ENCODE assay signal across 1 cellular context in the genomic region with DNA sequence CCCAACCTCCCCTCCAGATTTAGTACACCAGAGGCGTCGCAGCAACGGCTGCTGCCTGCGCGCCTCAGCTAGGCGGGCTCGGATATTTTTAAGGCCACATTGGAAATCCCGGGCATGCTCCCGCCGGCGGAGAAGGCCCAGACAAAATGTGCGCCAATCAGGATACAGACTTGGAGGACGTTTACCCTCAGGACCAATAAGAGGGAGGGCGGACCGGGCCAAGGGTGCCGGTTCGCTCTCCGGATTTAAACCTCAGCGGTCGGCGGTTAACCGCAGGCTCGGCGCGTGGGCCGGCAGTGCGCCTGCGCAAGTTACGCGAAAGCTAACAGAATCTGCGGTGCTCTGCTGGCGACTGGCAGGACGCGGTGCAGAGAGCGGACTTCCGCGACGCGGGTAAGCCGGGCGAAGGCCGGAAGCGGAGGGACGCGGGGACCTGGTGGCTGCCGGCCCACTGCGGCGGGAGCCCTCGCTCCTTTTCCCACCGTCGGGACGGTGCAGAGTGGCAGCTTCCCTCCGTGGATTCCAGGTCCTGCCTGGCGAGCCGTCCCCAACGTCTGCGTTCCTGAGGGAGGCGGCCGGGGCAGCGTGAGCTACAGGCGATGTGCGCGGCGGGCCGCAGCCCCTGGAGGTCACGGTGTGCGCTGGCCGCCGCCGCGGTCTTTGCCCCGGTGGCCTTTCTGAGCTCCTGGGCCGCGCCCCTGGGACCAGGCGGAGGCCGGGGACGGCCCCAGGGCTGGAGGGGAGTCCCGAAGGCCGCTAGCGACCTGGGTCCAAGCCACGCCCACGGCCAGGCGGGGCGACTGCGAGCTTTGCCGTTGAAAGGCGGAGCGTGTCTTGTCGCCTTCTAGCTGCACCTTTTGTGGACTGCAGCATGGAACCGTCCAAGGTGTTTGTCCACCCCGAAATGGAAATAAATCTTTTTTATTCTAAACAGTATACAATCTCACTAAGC.
TF ChIP-seq lines count a peak whose summit lies in the region.

A gene with protein sequence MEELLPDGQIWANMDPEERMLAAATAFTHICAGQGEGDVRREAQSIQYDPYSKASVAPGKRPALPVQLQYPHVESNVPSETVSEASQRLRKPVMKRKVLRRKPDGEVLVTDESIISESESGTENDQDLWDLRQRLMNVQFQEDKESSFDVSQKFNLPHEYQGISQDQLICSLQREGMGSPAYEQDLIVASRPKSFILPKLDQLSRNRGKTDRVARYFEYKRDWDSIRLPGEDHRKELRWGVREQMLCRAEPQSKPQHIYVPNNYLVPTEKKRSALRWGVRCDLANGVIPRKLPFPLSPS (plus strand): TSS at position 296 of the 952 bp plus-strand sequence. CDS start 11,701 bp downstream, outside the sequence.

TF ChIP-seq in K562, 482 proteins besides CTCF, POLR2A, EP300 and RAD21 (continued from another document and continues in another):
- 0 out of 2 replicates have a peak, but pooled peaks have one; percentile 48 for TF ChIP-seq KLF13 (tag; IDR thresholded peaks at IDR 0.05; ENCODE audit: borderline replicate concordance, low read depth)
- TF ChIP-seq NFYB (IDR thresholded peaks at IDR 0.05; ENCODE audit: extremely low read depth, insufficient read length) = peak; percentile 52
- no peak for TF ChIP-seq JUN (IDR thresholded peaks at IDR 0.05; ENCODE audit: borderline replicate concordance, low read depth, low read length)
- TF ChIP-seq JUN (CRISPR knock-in tag; IDR thresholded peaks at IDR 0.05; ENCODE audit: borderline replicate concordance) = no peak
- TF ChIP-seq, protein P1, sequence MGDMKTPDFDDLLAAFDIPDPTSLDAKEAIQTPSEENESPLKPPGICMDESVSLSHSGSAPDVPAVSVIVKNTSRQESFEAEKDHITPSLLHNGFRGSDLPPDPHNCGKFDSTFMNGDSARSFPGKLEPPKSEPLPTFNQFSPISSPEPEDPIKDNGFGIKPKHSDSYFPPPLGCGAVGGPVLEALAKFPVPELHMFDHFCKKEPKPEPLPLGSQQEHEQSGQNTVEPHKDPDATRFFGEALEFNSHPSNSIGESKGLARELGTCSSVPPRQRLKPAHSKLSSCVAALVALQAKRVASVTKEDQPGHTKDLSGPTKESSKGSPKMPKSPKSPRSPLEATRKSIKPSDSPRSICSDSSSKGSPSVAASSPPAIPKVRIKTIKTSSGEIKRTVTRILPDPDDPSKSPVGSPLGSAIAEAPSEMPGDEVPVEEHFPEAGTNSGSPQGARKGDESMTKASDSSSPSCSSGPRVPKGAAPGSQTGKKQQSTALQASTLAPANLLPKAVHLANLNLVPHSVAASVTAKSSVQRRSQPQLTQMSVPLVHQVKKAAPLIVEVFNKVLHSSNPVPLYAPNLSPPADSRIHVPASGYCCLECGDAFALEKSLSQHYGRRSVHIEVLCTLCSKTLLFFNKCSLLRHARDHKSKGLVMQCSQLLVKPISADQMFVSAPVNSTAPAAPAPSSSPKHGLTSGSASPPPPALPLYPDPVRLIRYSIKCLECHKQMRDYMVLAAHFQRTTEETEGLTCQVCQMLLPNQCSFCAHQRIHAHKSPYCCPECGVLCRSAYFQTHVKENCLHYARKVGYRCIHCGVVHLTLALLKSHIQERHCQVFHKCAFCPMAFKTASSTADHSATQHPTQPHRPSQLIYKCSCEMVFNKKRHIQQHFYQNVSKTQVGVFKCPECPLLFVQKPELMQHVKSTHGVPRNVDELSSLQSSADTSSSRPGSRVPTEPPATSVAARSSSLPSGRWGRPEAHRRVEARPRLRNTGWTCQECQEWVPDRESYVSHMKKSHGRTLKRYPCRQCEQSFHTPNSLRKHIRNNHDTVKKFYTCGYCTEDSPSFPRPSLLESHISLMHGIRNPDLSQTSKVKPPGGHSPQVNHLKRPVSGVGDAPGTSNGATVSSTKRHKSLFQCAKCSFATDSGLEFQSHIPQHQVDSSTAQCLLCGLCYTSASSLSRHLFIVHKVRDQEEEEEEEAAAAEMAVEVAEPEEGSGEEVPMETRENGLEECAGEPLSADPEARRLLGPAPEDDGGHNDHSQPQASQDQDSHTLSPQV (IDR thresholded peaks at IDR 0.05) = peak; percentile 50; the same call in 1 of the 2 replicates
- no peak for TF ChIP-seq ZEB2 (IDR thresholded peaks at IDR 0.05)
- TF ChIP-seq SUPT5H (IDR thresholded peaks at IDR 0.05) = peak; percentile 83
- TF ChIP-seq KLF1 (tag; IDR thresholded peaks at IDR 0.05) = peak; percentile 81
- TF ChIP-seq SRF (CRISPR knock-in tag; IDR thresholded peaks at IDR 0.05) = peak in 1 of 2 experiments; percentile 31; a peak in 1 of 4 replicates
- TF ChIP-seq MTA3 (IDR thresholded peaks at IDR 0.05; ENCODE audit: borderline replicate concordance) = peak; percentile 65; the same call in 1 of the 2 replicates
- no peak for TF ChIP-seq NR3C1 (CRISPR knock-in tag; IDR thresholded peaks at IDR 0.05)
- TF ChIP-seq KDM5B (IDR thresholded peaks at IDR 0.05; ENCODE audit: insufficient replicate concordance, low read depth, low read length) = no peak
- 0 out of 2 replicates have a peak, but pooled peaks have one; percentile 8 for TF ChIP-seq JUND (IDR thresholded peaks at IDR 0.05; ENCODE audit: borderline replicate concordance, low read depth, low read length)
- TF ChIP-seq JUND (tag; IDR thresholded peaks at IDR 0.05; ENCODE audit: borderline replicate concordance, low read depth, low read length) = no peak; the same call in 2 of the 3 replicates
- no peak for TF ChIP-seq NFE2 (IDR thresholded peaks at IDR 0.05; ENCODE audit: low read depth)
- TF ChIP-seq ELF4 (CRISPR knock-in tag; IDR thresholded peaks at IDR 0.05) = peak; percentile 10; the same call in 1 of the 2 replicates
- peak; percentile 67 for TF ChIP-seq RBBP5 (IDR thresholded peaks at IDR 0.05; ENCODE audit: borderline replicate concordance, insufficient read depth, low read length, poor library complexity, severe bottlenecking)
- TF ChIP-seq ZNF75A (CRISPR knock-in tag; IDR thresholded peaks at IDR 0.05) = 0 out of 2 replicates have a peak, but pooled peaks have one; percentile 33
- TF ChIP-seq HNRNPUL1 (IDR thresholded peaks at IDR 0.05; ENCODE audit: low read length) = no peak
- TF ChIP-seq, protein P2, sequence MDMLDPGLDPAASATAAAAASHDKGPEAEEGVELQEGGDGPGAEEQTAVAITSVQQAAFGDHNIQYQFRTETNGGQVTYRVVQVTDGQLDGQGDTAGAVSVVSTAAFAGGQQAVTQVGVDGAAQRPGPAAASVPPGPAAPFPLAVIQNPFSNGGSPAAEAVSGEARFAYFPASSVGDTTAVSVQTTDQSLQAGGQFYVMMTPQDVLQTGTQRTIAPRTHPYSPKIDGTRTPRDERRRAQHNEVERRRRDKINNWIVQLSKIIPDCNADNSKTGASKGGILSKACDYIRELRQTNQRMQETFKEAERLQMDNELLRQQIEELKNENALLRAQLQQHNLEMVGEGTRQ (CRISPR knock-in tag; IDR thresholded peaks at IDR 0.05) = peak; percentile 11; the same call in 1 of the 2 replicates
- no peak for TF ChIP-seq GATAD2B (IDR thresholded peaks at IDR 0.05; ENCODE audit: borderline replicate concordance)
- TF ChIP-seq SRSF3 (IDR thresholded peaks at IDR 0.05; ENCODE audit: insufficient read depth, low read length) = no peak
- peak; percentile 77 for TF ChIP-seq FIP1L1 (IDR thresholded peaks at IDR 0.05; ENCODE audit: low read depth, low read length, poor library complexity, severe bottlenecking)
- no peak for TF ChIP-seq MAFK (IDR thresholded peaks at IDR 0.05; ENCODE audit: low read length)
- TF ChIP-seq, protein P3, sequence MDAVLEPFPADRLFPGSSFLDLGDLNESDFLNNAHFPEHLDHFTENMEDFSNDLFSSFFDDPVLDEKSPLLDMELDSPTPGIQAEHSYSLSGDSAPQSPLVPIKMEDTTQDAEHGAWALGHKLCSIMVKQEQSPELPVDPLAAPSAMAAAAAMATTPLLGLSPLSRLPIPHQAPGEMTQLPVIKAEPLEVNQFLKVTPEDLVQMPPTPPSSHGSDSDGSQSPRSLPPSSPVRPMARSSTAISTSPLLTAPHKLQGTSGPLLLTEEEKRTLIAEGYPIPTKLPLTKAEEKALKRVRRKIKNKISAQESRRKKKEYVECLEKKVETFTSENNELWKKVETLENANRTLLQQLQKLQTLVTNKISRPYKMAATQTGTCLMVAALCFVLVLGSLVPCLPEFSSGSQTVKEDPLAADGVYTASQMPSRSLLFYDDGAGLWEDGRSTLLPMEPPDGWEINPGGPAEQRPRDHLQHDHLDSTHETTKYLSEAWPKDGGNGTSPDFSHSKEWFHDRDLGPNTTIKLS (IDR thresholded peaks at IDR 0.05; ENCODE audit: borderline replicate concordance, low read depth) = peak; percentile 39; the same call in 1 of the 2 replicates
- no peak for TF ChIP-seq GATAD2A (IDR thresholded peaks at IDR 0.05)
- TF ChIP-seq MYBL2 (IDR thresholded peaks at IDR 0.05; ENCODE audit: low read depth) = peak; percentile 97
- TF ChIP-seq MYBL2 (CRISPR knock-in tag; IDR thresholded peaks at IDR 0.05; ENCODE audit: borderline replicate concordance) = no peak; the same call in 1 of the 2 replicates
- TF ChIP-seq NCOA6 (IDR thresholded peaks at IDR 0.05) = peak; percentile 64
- TF ChIP-seq HNRNPK (IDR thresholded peaks at IDR 0.05; ENCODE audit: low read depth, low read length, poor library complexity, severe bottlenecking) = no peak
- TF ChIP-seq, protein P4, sequence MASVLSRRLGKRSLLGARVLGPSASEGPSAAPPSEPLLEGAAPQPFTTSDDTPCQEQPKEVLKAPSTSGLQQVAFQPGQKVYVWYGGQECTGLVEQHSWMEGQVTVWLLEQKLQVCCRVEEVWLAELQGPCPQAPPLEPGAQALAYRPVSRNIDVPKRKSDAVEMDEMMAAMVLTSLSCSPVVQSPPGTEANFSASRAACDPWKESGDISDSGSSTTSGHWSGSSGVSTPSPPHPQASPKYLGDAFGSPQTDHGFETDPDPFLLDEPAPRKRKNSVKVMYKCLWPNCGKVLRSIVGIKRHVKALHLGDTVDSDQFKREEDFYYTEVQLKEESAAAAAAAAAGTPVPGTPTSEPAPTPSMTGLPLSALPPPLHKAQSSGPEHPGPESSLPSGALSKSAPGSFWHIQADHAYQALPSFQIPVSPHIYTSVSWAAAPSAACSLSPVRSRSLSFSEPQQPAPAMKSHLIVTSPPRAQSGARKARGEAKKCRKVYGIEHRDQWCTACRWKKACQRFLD (CRISPR knock-in tag; IDR thresholded peaks at IDR 0.05) = no peak
- TF ChIP-seq CEBPG (CRISPR knock-in tag; IDR thresholded peaks at IDR 0.05) = no peak
- TF ChIP-seq CEBPG (tag; conservative IDR thresholded peaks at IDR 0.05 in 1 of 2, IDR thresholded peaks at IDR 0.05 in 1 of 2) = no peak
- no peak for TF ChIP-seq ZNF586 (CRISPR knock-in tag; conservative IDR thresholded peaks at IDR 0.05)
- TF ChIP-seq, protein P5, sequence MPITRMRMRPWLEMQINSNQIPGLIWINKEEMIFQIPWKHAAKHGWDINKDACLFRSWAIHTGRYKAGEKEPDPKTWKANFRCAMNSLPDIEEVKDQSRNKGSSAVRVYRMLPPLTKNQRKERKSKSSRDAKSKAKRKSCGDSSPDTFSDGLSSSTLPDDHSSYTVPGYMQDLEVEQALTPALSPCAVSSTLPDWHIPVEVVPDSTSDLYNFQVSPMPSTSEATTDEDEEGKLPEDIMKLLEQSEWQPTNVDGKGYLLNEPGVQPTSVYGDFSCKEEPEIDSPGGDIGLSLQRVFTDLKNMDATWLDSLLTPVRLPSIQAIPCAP (CRISPR knock-in tag; IDR thresholded peaks at IDR 0.05; ENCODE audit: borderline replicate concordance) = no peak
- TF ChIP-seq, protein P6, sequence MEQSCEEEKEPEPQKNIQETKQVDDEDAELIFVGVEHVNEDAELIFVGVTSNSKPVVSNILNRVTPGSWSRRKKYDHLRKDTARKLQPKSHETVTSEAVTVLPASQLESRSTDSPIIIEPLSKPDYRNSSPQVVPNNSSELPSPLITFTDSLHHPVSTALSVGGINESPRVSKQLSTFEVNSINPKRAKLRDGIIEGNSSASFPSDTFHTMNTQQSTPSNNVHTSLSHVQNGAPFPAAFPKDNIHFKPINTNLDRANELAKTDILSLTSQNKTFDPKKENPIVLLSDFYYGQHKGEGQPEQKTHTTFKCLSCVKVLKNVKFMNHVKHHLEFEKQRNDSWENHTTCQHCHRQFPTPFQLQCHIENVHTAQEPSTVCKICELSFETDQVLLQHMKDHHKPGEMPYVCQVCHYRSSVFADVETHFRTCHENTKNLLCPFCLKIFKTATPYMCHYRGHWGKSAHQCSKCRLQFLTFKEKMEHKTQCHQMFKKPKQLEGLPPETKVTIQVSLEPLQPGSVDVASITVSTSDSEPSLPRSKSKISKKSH (CRISPR knock-in tag; IDR thresholded peaks at IDR 0.05) = no peak
- TF ChIP-seq ZNF324 (CRISPR knock-in tag; IDR thresholded peaks at IDR 0.05) = 0 out of 2 replicates have a peak, but pooled peaks have one; percentile 10
- TF ChIP-seq ZNF431 (CRISPR knock-in tag; IDR thresholded peaks at IDR 0.05) = no peak
- TF ChIP-seq ZBTB7A (IDR thresholded peaks at IDR 0.05; ENCODE audit: borderline replicate concordance, control insufficient read depth, low read depth, low read length) = peak; percentile 24; the same call in 1 of the 2 replicates
- peak in 1 of 2 experiments; percentile 26; a peak in 1 of 4 replicates for TF ChIP-seq TRIM24 (IDR thresholded peaks at IDR 0.05)
- TF ChIP-seq SMARCC2 (IDR thresholded peaks at IDR 0.05; ENCODE audit: low read depth) = no peak
- TF ChIP-seq, protein P7, sequence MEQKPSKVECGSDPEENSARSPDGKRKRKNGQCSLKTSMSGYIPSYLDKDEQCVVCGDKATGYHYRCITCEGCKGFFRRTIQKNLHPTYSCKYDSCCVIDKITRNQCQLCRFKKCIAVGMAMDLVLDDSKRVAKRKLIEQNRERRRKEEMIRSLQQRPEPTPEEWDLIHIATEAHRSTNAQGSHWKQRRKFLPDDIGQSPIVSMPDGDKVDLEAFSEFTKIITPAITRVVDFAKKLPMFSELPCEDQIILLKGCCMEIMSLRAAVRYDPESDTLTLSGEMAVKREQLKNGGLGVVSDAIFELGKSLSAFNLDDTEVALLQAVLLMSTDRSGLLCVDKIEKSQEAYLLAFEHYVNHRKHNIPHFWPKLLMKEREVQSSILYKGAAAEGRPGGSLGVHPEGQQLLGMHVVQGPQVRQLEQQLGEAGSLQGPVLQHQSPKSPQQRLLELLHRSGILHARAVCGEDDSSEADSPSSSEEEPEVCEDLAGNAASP (IDR thresholded peaks at IDR 0.05) = no peak
- TF ChIP-seq, protein P8, sequence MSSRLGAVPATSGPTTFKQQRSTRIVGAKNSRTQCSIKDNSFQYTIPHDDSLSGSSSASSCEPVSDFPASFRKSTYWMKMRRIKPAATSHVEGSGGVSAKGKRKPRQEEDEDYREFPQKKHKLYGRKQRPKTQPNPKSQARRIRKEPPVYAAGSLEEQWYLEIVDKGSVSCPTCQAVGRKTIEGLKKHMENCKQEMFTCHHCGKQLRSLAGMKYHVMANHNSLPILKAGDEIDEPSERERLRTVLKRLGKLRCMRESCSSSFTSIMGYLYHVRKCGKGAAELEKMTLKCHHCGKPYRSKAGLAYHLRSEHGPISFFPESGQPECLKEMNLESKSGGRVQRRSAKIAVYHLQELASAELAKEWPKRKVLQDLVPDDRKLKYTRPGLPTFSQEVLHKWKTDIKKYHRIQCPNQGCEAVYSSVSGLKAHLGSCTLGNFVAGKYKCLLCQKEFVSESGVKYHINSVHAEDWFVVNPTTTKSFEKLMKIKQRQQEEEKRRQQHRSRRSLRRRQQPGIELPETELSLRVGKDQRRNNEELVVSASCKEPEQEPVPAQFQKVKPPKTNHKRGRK (tag; IDR thresholded peaks at IDR 0.05) = no peak
- TF ChIP-seq GABPB1 (CRISPR knock-in tag; IDR thresholded peaks at IDR 0.05) = peak; percentile 38; the same call in 1 of the 2 replicates
- peak; percentile 91 for TF ChIP-seq ZFX (CRISPR knock-in tag; IDR thresholded peaks at IDR 0.05)
- peak; percentile 23 for TF ChIP-seq TAF1 (IDR thresholded peaks at IDR 0.05; ENCODE audit: control insufficient read depth, extremely low read depth, insufficient read depth, low read length, severe bottlenecking)
